In genomic region chr18:12321331-12321730, GRCh38 we compare ENCODE assay signal across 14 cellular contexts. TPM values are rescaled to one million over a fixed set of nuclear protein-coding genes. Genes with fewer than 3 reads are reported as not detected.
DNase-seq lines count a peak whose midpoint lies in the region; ATAC-seq, FAIRE-seq and TF ChIP-seq lines count a peak whose summit lies in the region.
"Had no signal": no experiment of that assay in that cellular context is flagged by ENCODE, and none has a peak within 500 bp of the region (broad histone marks: within the 10 kb centered on the region; RNA-seq: fewer than 3 reads in every experiment).

No MANE protein-coding gene starts in this region.

- no peak overlapping the region for H3K4me3 Mint-ChIP-seq in Calu3 (ENCODE audit: low read depth, unreplicated experiment)
- H3K4me3 Mint-ChIP-seq: stimulated activated naive CD8-positive, alpha-beta T cell treated with anti-CD3 and anti-CD28 coated beads, Interleukin-15, amount 100 ng/mL, for 72 hours had no signal

- H2BK15ac ChIP-seq in H1 (ENCODE audit: low read length), result no peak overlapping the region

- CTCF ChIA-PET in H1 (lab: Charles Lee; ENCODE audit: partially characterized antibody), result interaction anchor here (1.6 to 11.7 kb wide), 4 partner anchors 8 to 71 kb away, joined by 4 to 96 read pairs (median 5); no protein-coding TSS in a partner anchor
- CTCF ChIA-PET in Calu3 (lab: Charles Lee), result no interaction called here

- H3K18ac ChIP-seq in H1 (ENCODE audit: extremely low read depth, low read length), result no peak overlapping the region

- no TSS peak for BruUV-seq in Calu3 (replicated peaks; lab: Mats Ljungman, UMichigan)

- H3K4me2 ChIP-seq in H1 (ENCODE audit: insufficient read depth in 1 of 2, low read depth in 2 of 2, low read length in 2 of 2), result no peak overlapping the region

- no peak overlapping the region for H3K9ac ChIP-seq in H1 (replicated peaks in 1 of 4; ENCODE audit: extremely low read depth in 1 of 4, low read depth in 3 of 4, low read length in 3 of 4)

- no peak overlapping the region for H2BK20ac ChIP-seq in H1 (ENCODE audit: low read length)

- no peaks in the 10 kb centered on the region for H3K9me3 ChIP-seq in H1 (ENCODE audit: insufficient read depth in 2 of 2, low read depth in 1 of 2, low read length in 1 of 2)
- H3K9me3 ChIP-seq: BE2C, mucosa of descending colon, spleen had no signal

- peaks cover 0 to 9% of the 10 kb centered on the region in 2 experiments for H4K20me1 ChIP-seq in H1 (replicated peaks in 1 of 2; ENCODE audit: control insufficient read depth in 1 of 2, insufficient read depth in 2 of 2, low read length in 2 of 2)

- H3K23ac ChIP-seq in H1 (ENCODE audit: insufficient read length), result no peak overlapping the region

- H3K79me1 ChIP-seq in H1 (ENCODE audit: low read depth, low read length), result peaks cover 2% of the 10 kb centered on the region; the same call in 1 of the 2 replicates

- no peak overlapping the region for H3K4me3 ChIP-seq in H1 (ENCODE audit: extremely low read depth in 1 of 4, insufficient read depth in 2 of 4, low read depth in 3 of 4, low read length in 4 of 4)
- H3K4me3 ChIP-seq: mucosa of descending colon, spleen had no signal

- no peak overlapping the region for H4K91ac ChIP-seq in H1 (replicated peaks; ENCODE audit: insufficient read length, low read length)

- no peak for TF ChIP-seq EP300 in H1 (IDR thresholded peaks at IDR 0.05; ENCODE audit: borderline replicate concordance in 1 of 2, low read depth in 2 of 2, low read length in 2 of 2)

- no peak overlapping the region for H2AK5ac ChIP-seq in H1 (ENCODE audit: low read depth, low read length)

- intact Hi-C loops in Calu3 (cut with micrococcal nuclease; ENCODE audit: unreplicated experiment), result no loop called here

- DNase-seq in EL, result peak; percentile 23
- no peak for DNase-seq in H1 (ENCODE audit: low read depth in 1 of 2, low spot score in 2 of 2)
- DNase-seq in DMS53 (lab: John Stamatoyannopoulos, UW), result no peak
- DNase-seq in NCI-H1930 (lab: John Stamatoyannopoulos, UW), result no peak
- DNase-seq in activated gamma-delta T cell (lab: John Stamatoyannopoulos, UW), result no peak
- DNase-seq in Calu3, result no peak
- DNase-seq: BE2C; central memory CD4-positive, alpha-beta T cell; mucosa of descending colon; spleen; stimulated activated naive CD8-positive, alpha-beta T cell treated with anti-CD3 and anti-CD28 coated beads, Interleukin-15, amount 100 ng/mL, for 72 hours had no signal

- H3K27ac ChIP-seq in H1 (ENCODE audit: low read depth, low read length), result no peak overlapping the region
- H3K27ac ChIP-seq: spleen had no signal

- no peaks in the 10 kb centered on the region for H3K79me2 ChIP-seq in H1 (ENCODE audit: control insufficient read depth in 1 of 2, insufficient read depth in 2 of 2, low read length in 2 of 2)

- H3K4ac ChIP-seq in H1 (replicated peaks; ENCODE audit: insufficient read length, low read depth, low read length), result no peak overlapping the region

- no peak overlapping the region for H2BK12ac ChIP-seq in H1 (ENCODE audit: low read depth, low read length)

- H3K27me3 Mint-ChIP-seq in Calu3 (ENCODE audit: unreplicated experiment), result no peaks in the 10 kb centered on the region
- H3K27me3 Mint-ChIP-seq: stimulated activated naive CD8-positive, alpha-beta T cell treated with anti-CD3 and anti-CD28 coated beads, Interleukin-15, amount 100 ng/mL, for 72 hours had no signal

- peaks cover 14% of the 10 kb centered on the region for H3K36me3 Mint-ChIP-seq in Calu3 (ENCODE audit: insufficient read depth, unreplicated experiment)

- no peaks in the 10 kb centered on the region for H3K9me3 Mint-ChIP-seq in Calu3 (ENCODE audit: low read depth, unreplicated experiment)
- H3K9me3 Mint-ChIP-seq: stimulated activated naive CD8-positive, alpha-beta T cell treated with anti-CD3 and anti-CD28 coated beads, Interleukin-15, amount 100 ng/mL, for 72 hours had no signal

- ATAC-seq in GM21367 (IDR thresholded peaks at IDR 0.05; ENCODE audit: unreplicated experiment), result peak; percentile 45
- ATAC-seq in HG03108 (IDR thresholded peaks at IDR 0.05; ENCODE audit: unreplicated experiment), result peak; percentile 74
- ATAC-seq: mucosa of descending colon; stimulated activated naive CD8-positive, alpha-beta T cell treated with anti-CD3 and anti-CD28 coated beads, Interleukin-15, amount 100 ng/mL, for 72 hours had no signal

- H2BK120ac ChIP-seq in H1 (replicated peaks; ENCODE audit: low read depth, low read length), result no peak overlapping the region

- H4K8ac ChIP-seq in H1 (ENCODE audit: extremely low read depth, insufficient read depth, low read length), result 0 out of 2 replicates have a peak overlapping the region, but pooled peaks have one; percentile 5

- 76% methylated on average over 4 of the region's 4 CpGs; no CpG with 5 or more reads in 1 of the 2 experiments for WGBS in H1 (ENCODE audit: extremely low coverage in 1 of 2, insufficient coverage in 1 of 2, insufficient read length in 1 of 2, insufficient replicate concordance in 2 of 2, low coverage in 1 of 2, low lambda C conversion rate in 2 of 2, missing lambda C conversion rate in 1 of 2), 2 experiments

- TF ChIP-seq POLR2A in H1 (IDR thresholded peaks at IDR 0.05; ENCODE audit: control extremely low read depth in 1 of 2, low read depth in 2 of 2, low read length in 2 of 2), result no peak

- no peak for TF ChIP-seq CTCF in H1 (IDR thresholded peaks at IDR 0.05; ENCODE audit: control extremely low read depth in 1 of 3, insufficient read depth in 1 of 3, low read depth in 1 of 3, low read length in 3 of 3)
- no peak for TF ChIP-seq CTCF in Calu3 (IDR thresholded peaks at IDR 0.05; ENCODE audit: unreplicated experiment)

- no peak overlapping the region for H2AFZ ChIP-seq in H1 (ENCODE audit: low read length)

- no peak overlapping the region for H3K14ac ChIP-seq in H1 (ENCODE audit: insufficient read length)

- no peaks in the 10 kb centered on the region for H3K4me1 ChIP-seq in H1 (replicated peaks in 1 of 4; ENCODE audit: control insufficient read depth in 3 of 4, insufficient read depth in 4 of 4, low read length in 3 of 4)
- H3K4me1 ChIP-seq: BE2C had no signal

- no peak overlapping the region for H3K56ac ChIP-seq in H1 (replicated peaks; ENCODE audit: insufficient read length, low read depth, low read length)

- no peaks in the 10 kb centered on the region for H3K27me3 ChIP-seq in H1 (replicated peaks in 1 of 4; ENCODE audit: control insufficient read depth in 3 of 4, extremely low read depth in 1 of 4, insufficient read depth in 3 of 4, low read length in 3 of 4)
- H3K27me3 ChIP-seq: BE2C, spleen had no signal

- no peak for TF ChIP-seq RAD21 in H1 (IDR thresholded peaks at IDR 0.05 in 1 of 2, conservative IDR thresholded peaks at IDR 0.05 in 1 of 2; ENCODE audit: low read depth in 2 of 2, low read length in 2 of 2)

- no peaks in the 10 kb centered on the region for H3K23me2 ChIP-seq in H1 (ENCODE audit: low read depth, low read length)

- no peak overlapping the region for H3K27ac Mint-ChIP-seq in Calu3 (ENCODE audit: unreplicated experiment)
- H3K27ac Mint-ChIP-seq: stimulated activated naive CD8-positive, alpha-beta T cell treated with anti-CD3 and anti-CD28 coated beads, Interleukin-15, amount 100 ng/mL, for 72 hours had no signal

- peaks cover 2 to 22% (median 17%) of the 10 kb centered on the region in 4 experiments; a peak in 6 of 8 replicates for H3K36me3 ChIP-seq in H1 (ENCODE audit: control insufficient read depth in 2 of 4, insufficient read depth in 4 of 4, low read length in 3 of 4)

- POLR2A ChIA-PET in H1 (lab: Charles Lee; ENCODE audit: partially characterized antibody), result interaction anchor here (1.2 to 2.6 kb wide), 3 partner anchors 11 to 14 kb away, joined by 3 to 13 read pairs (median 10); no protein-coding TSS in a partner anchor

- H4K5ac ChIP-seq in H1 (ENCODE audit: insufficient read length, low read depth, low read length), result no peak overlapping the region

- H2BK5ac ChIP-seq in H1 (ENCODE audit: low read depth, low read length), result no peak overlapping the region

- no peaks in the 10 kb centered on the region for H3K4me1 Mint-ChIP-seq in Calu3 (ENCODE audit: low read depth, unreplicated experiment)

- no peak for FAIRE-seq in H1 (lab: Jason Lieb, UNC)
- FAIRE-seq: frontal cortex had no signal

TF ChIP-seq in H1, 55 proteins besides CTCF, POLR2A, EP300 and RAD21:
- TF ChIP-seq YY1 (IDR thresholded peaks at IDR 0.05; ENCODE audit: low read depth, low read length), result no peak
- no peak for TF ChIP-seq RNF2 (IDR thresholded peaks at IDR 0.05; ENCODE audit: borderline replicate concordance, low read depth, low read length, missing control alignments, poor library complexity, severe bottlenecking)
- no peak for TF ChIP-seq POU5F1 (IDR thresholded peaks at IDR 0.05; ENCODE audit: low read depth, low read length)
- no peak for TF ChIP-seq CHD2 (IDR thresholded peaks at IDR 0.05; ENCODE audit: low read length)

RNA-seq across cellular contexts. Expression of gene TUBB6, which starts 13.3 kb away (rescaled TPM):
- total RNA-seq in H1 (2021; fragmentation: NEBNext Ultra II Directional; extraction: Animal tissue kit (Norgen Biotek cat#: 25700)), result 126 and 128 TPM in 2 replicates
- 223 and 288 TPM in 2 replicates for polyA plus RNA-seq in H1 (2011; rRNA removed)
- polyA plus RNA-seq in H1 (2011; cell fraction: cytosol; rRNA removed), result 206 TPM
- 196 TPM for polyA plus RNA-seq in H1 (2011; cell fraction: nucleus; rRNA removed)
- polyA plus RNA-seq in H1 (2012, experiment 1 of 2), result 96.3 to 131 TPM (median 121 TPM) in 4 replicates
- 81.1 TPM for polyA plus RNA-seq in H1 (2012, experiment 2 of 2)
- 88.3 TPM for polyA plus RNA-seq in H1 (2013, experiment 1 of 2)
- 92.6 TPM for polyA plus RNA-seq in H1 (2013, experiment 2 of 2)
- polyA minus RNA-seq in H1 (2011; rRNA and poly(A)+ RNA removed), result 69.6 and 75.5 TPM in 2 replicates
- 91.3 TPM for polyA minus RNA-seq in H1 (2011; cell fraction: cytosol; rRNA and poly(A)+ RNA removed)
- 58.7 TPM for polyA minus RNA-seq in H1 (2011; cell fraction: nucleus; rRNA and poly(A)+ RNA removed)
- 25.7 and 34.5 TPM in 2 replicates for total RNA-seq in Calu3 (2022)

RNA-seq across cellular contexts. Expression of gene AFG3L2, which starts 55.7 kb away (rescaled TPM):
- 81.7 and 84.8 TPM in 2 replicates for total RNA-seq in H1 (2021; fragmentation: NEBNext Ultra II Directional; extraction: Animal tissue kit (Norgen Biotek cat#: 25700))
- polyA plus RNA-seq in H1 (2011; rRNA removed), result 27.0 and 29.7 TPM in 2 replicates
- 45.2 TPM for polyA plus RNA-seq in H1 (2011; cell fraction: cytosol; rRNA removed)
- polyA plus RNA-seq in H1 (2011; cell fraction: nucleus; rRNA removed), result 29.6 TPM
- polyA plus RNA-seq in H1 (2012, experiment 1 of 2), result 48.1 to 62.5 TPM (median 54.7 TPM) in 4 replicates
- polyA plus RNA-seq in H1 (2012, experiment 2 of 2), result 15.9 TPM
- 47.5 TPM for polyA plus RNA-seq in H1 (2013, experiment 1 of 2)
- polyA plus RNA-seq in H1 (2013, experiment 2 of 2), result 50.2 TPM
- polyA minus RNA-seq in H1 (2011; rRNA and poly(A)+ RNA removed), result 44.7 and 45.5 TPM in 2 replicates
- 32.4 TPM for polyA minus RNA-seq in H1 (2011; cell fraction: cytosol; rRNA and poly(A)+ RNA removed)
- polyA minus RNA-seq in H1 (2011; cell fraction: nucleus; rRNA and poly(A)+ RNA removed), result 29.5 TPM
- 55.1 and 59.2 TPM in 2 replicates for total RNA-seq in Calu3 (2022)
